ENCODE assay signal across 7 cellular contexts in genomic region chr1:27884182-27884954, GRCh38. TPM values are rescaled to one million over a fixed set of nuclear protein-coding genes. Genes with fewer than 3 reads are reported as not detected.
DNase-seq lines count a peak whose midpoint lies in the region; ATAC-seq, FAIRE-seq and TF ChIP-seq lines count a peak whose summit lies in the region.

No MANE protein-coding gene starts in this region.

- H3K79me2 ChIP-seq in GM12878 (ENCODE audit: control insufficient read depth, insufficient read depth, low read length): peaks cover 40% of the 10 kb centered on the region

- H3K4me3 ChIP-seq in GM12878: no peak overlapping the region; the same call in 1 of the 2 replicates

- no TSS peak for BruUV-seq in GM12878 (replicated peaks; lab: Mats Ljungman, UMichigan)

- H3K9ac ChIP-seq in GM12878 (ENCODE audit: control insufficient read depth, insufficient read depth, low read length): peak overlapping the region; percentile 70

- H2AFZ ChIP-seq in GM12878 (ENCODE audit: control insufficient read depth, low read depth, low read length): no peak overlapping the region; the same call in 1 of the 2 replicates

- CTCF ChIA-PET in GM12878 (lab: Yijun Ruan, JAX): interaction anchor here (0.9 to 1.9 kb wide), 7 partner anchors 8 to 56 kb away, joined by 3 to 13 read pairs (median 5); no protein-coding TSS in a partner anchor

- no peaks in the 10 kb centered on the region; the same call in 2 of the 3 replicates for H3K9me3 ChIP-seq in GM12878 (replicated peaks; ENCODE audit: control insufficient read depth, insufficient read depth, low read length)

- DNase-seq in GM12878 (ENCODE audit: low read depth, low spot score) (peak; percentile 87), anterior cingulate cortex (lab: John Stamatoyannopoulos, UW) (no peak), HCEC 1CT (no peak)
- peak; percentile 51 for DNase-seq in stimulated activated CD8-positive, alpha-beta memory T cell treated with anti-CD3 and anti-CD28 coated beads, Interleukin-4, amount 100 ng/mL, for 48 hours
- no peak for DNase-seq in activated CD4-positive, alpha-beta T cell treated with anti-CD3 and anti-CD28 coated beads for 4 hours

- in situ Hi-C loops in GM12878 (cut with MboI): no loop called here

- TF ChIP-seq EP300 in GM12878 (IDR thresholded peaks at IDR 0.05; ENCODE audit: borderline replicate concordance in 1 of 2, control insufficient read depth in 1 of 2, low read depth in 2 of 2, low read length in 2 of 2): peak; percentile 60 to 85; a peak in 3 of 4 replicates

- SMC1A ChIA-PET in GM12878 (lab: Charles Lee; ENCODE audit: uncharacterized antibody, unreplicated experiment): interaction anchor here (0.7 to 2.5 kb wide), 5 partner anchors 7 to 89 kb away, joined by 3 to 30 read pairs (median 4); no protein-coding TSS in a partner anchor

- TF ChIP-seq RAD21 in GM12878 (IDR thresholded peaks at IDR 0.05; ENCODE audit: insufficient read depth, low read depth, low read length): no peak

- peak; percentile 52 for ATAC-seq in GM19351 (IDR thresholded peaks at IDR 0.05; ENCODE audit: unreplicated experiment)
- peak; percentile 35 for ATAC-seq in HG03066 (IDR thresholded peaks at IDR 0.05; ENCODE audit: low read depth, unreplicated experiment)
- ATAC-seq in GM12878: peak; percentile 65

- 4% methylated on average over 21 of the region's 21 CpGs for WGBS in GM12878 (ENCODE audit: insufficient coverage, insufficient replicate concordance, low lambda C conversion rate, missing lambda C conversion rate)

- intact Hi-C loops in GM12878 (cut with micrococcal nuclease; ENCODE audit: unreplicated experiment): loop anchor here (1.0 kb wide), 1 partner anchor 9 kb away; no protein-coding TSS in a partner anchor

- peak; percentile 93 for FAIRE-seq in GM12878 (lab: Jason Lieb, UNC)

- H3K36me3 ChIP-seq in GM12878 (ENCODE audit: control insufficient read depth in 2 of 2, insufficient read depth in 2 of 2, low read length in 1 of 2): peaks cover 15 to 37% of the 10 kb centered on the region in 2 experiments

- TF ChIP-seq CTCF in GM12878 (IDR thresholded peaks at IDR 0.05 in 2 of 3, conservative IDR thresholded peaks at IDR 0.05 in 1 of 3; ENCODE audit: control insufficient read depth in 2 of 3, extremely low read depth in 1 of 3, insufficient read depth in 1 of 3, low read depth in 3 of 3, low read length in 3 of 3): no peak; a peak in 1 of 6 replicates

- no peaks in the 10 kb centered on the region for H3K27me3 ChIP-seq in GM12878 (replicated peaks in 1 of 2; ENCODE audit: control insufficient read depth in 2 of 2, insufficient read depth in 2 of 2, low read length in 1 of 2)

- RAD21 ChIA-PET in GM12878 (lab: Charles Lee; ENCODE audit: unreplicated experiment): interaction anchor here (1.1 to 2.6 kb wide), 8 partner anchors 8 to 291 kb away, joined by 3 to 33 read pairs (median 4); partner anchors contain the start of gene THEMIS2

- H4K20me1 ChIP-seq in GM12878 (ENCODE audit: control insufficient read depth, insufficient read depth): no peaks in the 10 kb centered on the region

- peak; percentile 60 for TF ChIP-seq POLR2A in GM12878 (IDR thresholded peaks at IDR 0.05; ENCODE audit: low read depth, low read length)

- H3K4me2 ChIP-seq in GM12878 (ENCODE audit: control insufficient read depth, insufficient read depth): peak overlapping the region; percentile 48

- H3K27ac ChIP-seq in GM12878 (ENCODE audit: control insufficient read depth, insufficient read depth): peak overlapping the region; percentile 94

- peaks cover 63% of the 10 kb centered on the region for H3K4me1 ChIP-seq in GM12878 (ENCODE audit: control insufficient read depth, insufficient read depth, low read length)

- POLR2A ChIA-PET in GM12878 (lab: Charles Lee): interaction anchor here (0.6 to 2.5 kb wide), 7 partner anchors 10 to 223 kb away, joined by 3 to 28 read pairs (median 3); partner anchors contain the start of gene EYA3

TF ChIP-seq in GM12878, 131 proteins besides CTCF, POLR2A, EP300 and RAD21 (continues in another document):
- TF ChIP-seq JUNB (IDR thresholded peaks at IDR 0.05) (peak; percentile 53), BACH1 (IDR thresholded peaks at IDR 0.05; ENCODE audit: borderline replicate concordance) (peak; percentile 23; the same call in 1 of the 2 replicates)

RNA-seq across cellular contexts. Expression of gene THEMIS2, which starts 12.0 kb away (rescaled TPM):
- total RNA-seq in GM12878 (2013; cell fraction: nucleolus; rRNA removed): 101 and 106 TPM in 2 replicates
- total RNA-seq in GM12878 (2014; rRNA removed) (70.0 and 74.0 TPM in 2 replicates), GM12878 (2014; rRNA removed; fragmentation: Illumina TruSeq; extraction: Trizol) (30.6 and 32.5 TPM in 2 replicates), GM12878 (2021) (50.5 and 58.7 TPM in 2 replicates)
- polyA plus RNA-seq in GM12878 (2011; ENCODE audit: low read depth): 36.2 TPM
- polyA plus RNA-seq in GM12878 (2011; rRNA removed) (65.4 and 114 TPM in 2 replicates), GM12878 (2014; fragmentation: Illumina TruSeq; extraction: Trizol) (28.7 and 33.4 TPM in 2 replicates), GM12878 (2014; fragmentation: Nextera tagmentation; extraction: Ambion mirVana) (10 to 100 TPM in 1 of 2 experiments, 1 to 10 TPM in 1; 9.1 to 12.9 TPM), GM12878 (2014; rRNA removed) (59.5 and 59.7 TPM in 2 replicates), GM12878 (2016; fragmentation: Nextera tagmentation; extraction: Ambion mirVana) (10 to 100 TPM; 37.7 to 38.9 TPM)
- 127 and 129 TPM in 2 replicates for polyA plus RNA-seq in GM12878 (2011; cell fraction: cytosol; rRNA removed)
- 250 and 265 TPM in 2 replicates for polyA plus RNA-seq in GM12878 (2011; cell fraction: nucleus; rRNA removed)
- 69.2 and 76.2 TPM in 2 replicates for polyA plus RNA-seq in GM12878 (2012)
- polyA minus RNA-seq in GM12878 (2011; rRNA and poly(A)+ RNA removed): 85.6 and 142 TPM in 2 replicates
- polyA minus RNA-seq in GM12878 (2011; cell fraction: cytosol; rRNA and poly(A)+ RNA removed): 43.2 and 45.7 TPM in 2 replicates
- 68.4 and 93.7 TPM in 2 replicates for polyA minus RNA-seq in GM12878 (2011; cell fraction: nucleus; rRNA and poly(A)+ RNA removed)

RNA-seq across cellular contexts. Expression of gene RPA2, which starts 30.0 kb away (rescaled TPM):
- 12.5 and 15.6 TPM in 2 replicates for total RNA-seq in GM12878 (2013; cell fraction: nucleolus; rRNA removed)
- total RNA-seq in GM12878 (2014; rRNA removed): 105 and 106 TPM in 2 replicates
- 81.7 and 86.8 TPM in 2 replicates for total RNA-seq in GM12878 (2014; rRNA removed; fragmentation: Illumina TruSeq; extraction: Trizol)
- total RNA-seq in GM12878 (2021): 62.2 and 62.7 TPM in 2 replicates
- polyA plus RNA-seq in GM12878 (2011; ENCODE audit: low read depth): 54.3 TPM
- polyA plus RNA-seq in GM12878 (2011; rRNA removed): 121 and 145 TPM in 2 replicates
- 61.4 and 157 TPM in 2 replicates for polyA plus RNA-seq in GM12878 (2011; cell fraction: cytosol; rRNA removed)
- polyA plus RNA-seq in GM12878 (2011; cell fraction: nucleus; rRNA removed): 70.2 and 81.2 TPM in 2 replicates
- polyA plus RNA-seq in GM12878 (2012): 54.9 and 55.1 TPM in 2 replicates
- 88.1 and 113 TPM in 2 replicates for polyA plus RNA-seq in GM12878 (2014; fragmentation: Illumina TruSeq; extraction: Trizol)
- polyA plus RNA-seq in GM12878 (2014; fragmentation: Nextera tagmentation; extraction: Ambion mirVana): 100 to 1,000 TPM; 171 to 174 TPM
- 138 and 171 TPM in 2 replicates for polyA plus RNA-seq in GM12878 (2014; rRNA removed)
- polyA plus RNA-seq in GM12878 (2016; fragmentation: Nextera tagmentation; extraction: Ambion mirVana): 100 to 1,000 TPM; 166 TPM
- polyA minus RNA-seq in GM12878 (2011; rRNA and poly(A)+ RNA removed): 30.8 and 33.0 TPM in 2 replicates
- polyA minus RNA-seq in GM12878 (2011; cell fraction: cytosol; rRNA and poly(A)+ RNA removed): 13.1 and 19.9 TPM in 2 replicates
- 13.8 and 19.0 TPM in 2 replicates for polyA minus RNA-seq in GM12878 (2011; cell fraction: nucleus; rRNA and poly(A)+ RNA removed)

RNA-seq across cellular contexts. Expression of gene SMPDL3B, which starts 50.4 kb away (rescaled TPM):
- total RNA-seq in GM12878 (2013; cell fraction: nucleolus; rRNA removed): 0.59 and 0.79 TPM in 2 replicates
- total RNA-seq in GM12878 (2014; rRNA removed): 2.0 and 2.2 TPM in 2 replicates
- 1.1 and 1.3 TPM in 2 replicates for total RNA-seq in GM12878 (2014; rRNA removed; fragmentation: Illumina TruSeq; extraction: Trizol)
- total RNA-seq in GM12878 (2021): 1.9 TPM in 2 replicates
- polyA plus RNA-seq in GM12878 (2011; ENCODE audit: low read depth): not detected
- polyA plus RNA-seq in GM12878 (2011; rRNA removed): 0.78 and 0.94 TPM in 2 replicates
- 1.6 and 1.7 TPM in 2 replicates for polyA plus RNA-seq in GM12878 (2011; cell fraction: cytosol; rRNA removed)
- polyA plus RNA-seq in GM12878 (2011; cell fraction: nucleus; rRNA removed): 0.69 and 1.2 TPM in 2 replicates
- polyA plus RNA-seq in GM12878 (2012): 0.32 TPM in 1 of 2 replicates, not detected in the other
- polyA plus RNA-seq in GM12878 (2014; fragmentation: Illumina TruSeq; extraction: Trizol): 2.4 and 2.5 TPM in 2 replicates
- polyA plus RNA-seq in GM12878 (2014; fragmentation: Nextera tagmentation; extraction: Ambion mirVana): under 1 TPM; 0.60 to 0.69 TPM
- 1.9 and 2.7 TPM in 2 replicates for polyA plus RNA-seq in GM12878 (2014; rRNA removed)
- polyA plus RNA-seq in GM12878 (2016; fragmentation: Nextera tagmentation; extraction: Ambion mirVana): under 1 TPM; 0.56 to 0.78 TPM
- polyA minus RNA-seq in GM12878 (2011; rRNA and poly(A)+ RNA removed): 0.80 and 1.8 TPM in 2 replicates
- 0.67 and 0.73 TPM in 2 replicates for polyA minus RNA-seq in GM12878 (2011; cell fraction: cytosol; rRNA and poly(A)+ RNA removed)
- polyA minus RNA-seq in GM12878 (2011; cell fraction: nucleus; rRNA and poly(A)+ RNA removed): 0.36 and 0.48 TPM in 2 replicates

RNA-seq across cellular contexts. Expression of gene PPP1R8, which starts 53.8 kb away (rescaled TPM):
- 12.7 and 14.1 TPM in 2 replicates for total RNA-seq in GM12878 (2013; cell fraction: nucleolus; rRNA removed)
- total RNA-seq in GM12878 (2014; rRNA removed): 63.2 and 77.0 TPM in 2 replicates
- total RNA-seq in GM12878 (2014; rRNA removed; fragmentation: Illumina TruSeq; extraction: Trizol): 50.9 and 55.6 TPM in 2 replicates
- 47.2 and 50.3 TPM in 2 replicates for total RNA-seq in GM12878 (2021)
- 21.4 TPM for polyA plus RNA-seq in GM12878 (2011; ENCODE audit: low read depth)
- polyA plus RNA-seq in GM12878 (2011; rRNA removed): 59.6 and 60.5 TPM in 2 replicates
- polyA plus RNA-seq in GM12878 (2011; cell fraction: cytosol; rRNA removed): 53.4 and 54.1 TPM in 2 replicates
- polyA plus RNA-seq in GM12878 (2011; cell fraction: nucleus; rRNA removed): 29.7 and 30.1 TPM in 2 replicates
- 28.2 and 29.3 TPM in 2 replicates for polyA plus RNA-seq in GM12878 (2012)
- 61.7 and 69.5 TPM in 2 replicates for polyA plus RNA-seq in GM12878 (2014; fragmentation: Illumina TruSeq; extraction: Trizol)
- 10 to 100 TPM; 14.5 to 15.3 TPM for polyA plus RNA-seq in GM12878 (2014; fragmentation: Nextera tagmentation; extraction: Ambion mirVana)
- polyA plus RNA-seq in GM12878 (2014; rRNA removed): 57.1 and 65.0 TPM in 2 replicates
- polyA plus RNA-seq in GM12878 (2016; fragmentation: Nextera tagmentation; extraction: Ambion mirVana): 10 to 100 TPM; 10.2 to 13.1 TPM
- 50.2 and 66.9 TPM in 2 replicates for polyA minus RNA-seq in GM12878 (2011; rRNA and poly(A)+ RNA removed)
- 22.6 and 23.4 TPM in 2 replicates for polyA minus RNA-seq in GM12878 (2011; cell fraction: cytosol; rRNA and poly(A)+ RNA removed)
- 8.1 and 19.5 TPM in 2 replicates for polyA minus RNA-seq in GM12878 (2011; cell fraction: nucleus; rRNA and poly(A)+ RNA removed)

Comparison
In these comparisons a context has a peak if more than half of its experiments do, and no peak if none do; other contexts are left out.
1. DNase-seq: peak in GM12878 (single experiment) and stimulated activated CD8-positive, alpha-beta memory T cell treated with anti-CD3 and anti-CD28 coated beads, Interleukin-4, amount 100 ng/mL, for 48 hours (single experiment); none in anterior cingulate cortex (0 of 58), HCEC 1CT (single experiment) and activated CD4-positive, alpha-beta T cell treated with anti-CD3 and anti-CD28 coated beads for 4 hours (0 of 2).
2. Peak in every context shown above with its lines, with median percentiles within 50 percentile points of each other: ATAC-seq.